8 cellular contexts compared by ENCODE assay signal in genomic region chr17:1487939-1488825, GRCh38. TPM values are rescaled to one million over a fixed set of nuclear protein-coding genes. Genes with fewer than 3 reads are reported as not detected.
A peak's percentile ranks its signal among the peaks of the same experiment; 100 is the strongest.
DNase-seq lines count a peak whose midpoint lies in the region; ATAC-seq and TF ChIP-seq lines count a peak whose summit lies in the region.

No MANE protein-coding gene starts in this region.

- TF ChIP-seq CTCF in HCT116 (IDR thresholded peaks at IDR 0.05 in 2 of 3, conservative IDR thresholded peaks at IDR 0.05 in 1 of 3; ENCODE audit: borderline replicate concordance in 1 of 3, insufficient read depth in 1 of 3, low read depth in 2 of 3, low read length in 2 of 3) = no peak
- TF ChIP-seq CTCF in OCI-LY1 (IDR thresholded peaks at IDR 0.05; ENCODE audit: low read length) = no peak

- no peaks in the 10 kb centered on the region for H3K9me3 ChIP-seq in CD8-positive, alpha-beta memory T cell (ENCODE audit: low read length)
- H3K9me3 ChIP-seq in HCT116 (ENCODE audit: control insufficient read depth in 1 of 2, insufficient read depth in 1 of 2, low read depth in 1 of 2, low read length in 2 of 2) = no peaks in the 10 kb centered on the region
- no peaks in the 10 kb centered on the region for H3K9me3 ChIP-seq in OCI-LY1 (ENCODE audit: low read length)
- H3K9me3 ChIP-seq in mucosa of rectum (ENCODE audit: control insufficient read depth in 2 of 2, low read length in 2 of 2) = no peaks in the 10 kb centered on the region

- no peaks in the 10 kb centered on the region for H3K27me3 ChIP-seq in CD8-positive, alpha-beta memory T cell (ENCODE audit: insufficient read depth, low read length, poor library complexity, severe bottlenecking)
- no peaks in the 10 kb centered on the region for H3K27me3 ChIP-seq in HCT116 (ENCODE audit: insufficient read depth, low read length)
- no peaks in the 10 kb centered on the region for H3K27me3 ChIP-seq in OCI-LY1 (ENCODE audit: insufficient read depth, low read length)
- no peaks in the 10 kb centered on the region for H3K27me3 ChIP-seq in mucosa of rectum (ENCODE audit: control insufficient read depth in 2 of 2, insufficient read depth in 2 of 2, low read length in 2 of 2)

- CTCF ChIA-PET in CD8-positive, alpha-beta memory T cell (lab: Charles Lee) = interaction anchor here (0.8 to 1.8 kb wide), 6 partner anchors 17 to 123 kb away, joined by 3 to 7 read pairs (median 4); partner anchors contain the start of gene INPP5K
- CTCF ChIA-PET in HCT116 (lab: Charles Lee) = interaction anchor here (0.7 to 1.4 kb wide), 4 partner anchors 27 to 161 kb away, joined by 3 to 4 read pairs (median 3); no protein-coding TSS in a partner anchor

- intact Hi-C loops in HCT116 (cut with micrococcal nuclease) = loop anchor here (10.0 kb wide), 1 partner anchor 147 kb away; no protein-coding TSS in a partner anchor

- BruUV-seq in HCT116 (replicated peaks; lab: Mats Ljungman, UMichigan) = TSS peak; percentile 68

- peaks cover 0 to 10% (median 2%) of the 10 kb centered on the region in 3 donors for H3K36me3 Mint-ChIP-seq in CD8-positive, alpha-beta memory T cell

- no peaks in the 10 kb centered on the region for H3F3A ChIP-seq in OCI-LY1 (ENCODE audit: insufficient read depth, low read length)

- no peaks in the 10 kb centered on the region for H3K9me3 Mint-ChIP-seq in CD8-positive, alpha-beta memory T cell

- peak overlapping the region; percentile 80 to 92 (median 84) for H3K4me3 Mint-ChIP-seq in CD8-positive, alpha-beta memory T cell

- TF ChIP-seq POLR2A in HCT116 (IDR thresholded peaks at IDR 0.05; ENCODE audit: borderline replicate concordance, extremely low read depth, insufficient read depth, insufficient read length) = peak; percentile 59

- ATAC-seq in HCT116 = peak; percentile 35
- peak; percentile 56 for ATAC-seq in esophagus mucosa
- no peak for ATAC-seq in GM18520 (IDR thresholded peaks at IDR 0.05; ENCODE audit: unreplicated experiment)

- peaks cover 21 to 55% (median 28%) of the 10 kb centered on the region in 3 donors for H3K4me1 Mint-ChIP-seq in CD8-positive, alpha-beta memory T cell

- H3K4me3 ChIP-seq in CD8-positive, alpha-beta memory T cell (ENCODE audit: low read length) = peak overlapping the region; percentile 47
- H3K4me3 ChIP-seq in HCT116 (replicated peaks in 1 of 2; ENCODE audit: low read depth in 1 of 2, low read length in 2 of 2) = peak overlapping the region; percentile 70 to 71
- peak overlapping the region; percentile 58 for H3K4me3 ChIP-seq in OCI-LY1 (ENCODE audit: low read depth, low read length, poor library complexity, severe bottlenecking)
- peak overlapping the region; percentile 60 to 68 for H3K4me3 ChIP-seq in mucosa of rectum (ENCODE audit: low read length in 2 of 2)

- H4K20me1 ChIP-seq in HCT116 (ENCODE audit: insufficient read depth) (no peaks in the 10 kb centered on the region), OCI-LY1 (ENCODE audit: insufficient read depth, low read length) (no peaks in the 10 kb centered on the region)

- peak overlapping the region; percentile 25 to 88 (median 74) for H3K27ac Mint-ChIP-seq in CD8-positive, alpha-beta memory T cell

- H3K36me3 ChIP-seq in CD8-positive, alpha-beta memory T cell (ENCODE audit: insufficient read depth, low read length) = no peaks in the 10 kb centered on the region
- H3K36me3 ChIP-seq in HCT116 (ENCODE audit: control insufficient read depth in 1 of 2, insufficient read depth in 2 of 2, low read length in 2 of 2) (peaks cover 3 to 7% of the 10 kb centered on the region in 2 experiments; a peak in 2 of 4 replicates), OCI-LY1 (ENCODE audit: insufficient read depth, low read length) (0 out of 2 replicates have a peak, but pooled peaks cover 3% of the 10 kb centered on the region), mucosa of rectum (ENCODE audit: control insufficient read depth in 2 of 2, insufficient read depth in 2 of 2, low read length in 2 of 2) (peaks cover 4 to 7% of the 10 kb centered on the region in 2 donors)

- TF ChIP-seq RAD21 in HCT116 (IDR thresholded peaks at IDR 0.05; ENCODE audit: low read depth) = no peak

- POLR2A ChIA-PET in CD8-positive, alpha-beta memory T cell (lab: Charles Lee) = interaction anchor here (0.6 to 2.2 kb wide), 7 partner anchors 16 to 196 kb away, joined by 3 to 17 read pairs (median 4); partner anchors contain the start of gene INPP5K
- POLR2A ChIA-PET in HCT116 (lab: Charles Lee) = interaction anchor here (0.8 to 2.5 kb wide), 4 partner anchors 11 to 88 kb away, joined by 3 to 14 read pairs (median 6); partner anchors contain the start of genes INPP5K and YWHAE

- H3K79me2 ChIP-seq in HCT116 (ENCODE audit: insufficient read depth, low read length) (peaks cover 53% of the 10 kb centered on the region), OCI-LY1 (ENCODE audit: insufficient read depth, low read length) (no peaks in the 10 kb centered on the region)

- H3K27me3 Mint-ChIP-seq in CD8-positive, alpha-beta memory T cell = peaks cover 0 to 1% of the 10 kb centered on the region in 2 donors

- H3K4me1 ChIP-seq in CD8-positive, alpha-beta memory T cell (ENCODE audit: insufficient read depth, low read length) = peaks cover 42% of the 10 kb centered on the region
- H3K4me1 ChIP-seq in HCT116 (ENCODE audit: control insufficient read depth in 1 of 2, insufficient read depth in 2 of 2, low read length in 2 of 2) (peaks cover 27 to 76% of the 10 kb centered on the region in 2 experiments), OCI-LY1 (ENCODE audit: insufficient read depth, low read length, severe bottlenecking) (peaks cover 58% of the 10 kb centered on the region), mucosa of rectum (ENCODE audit: control insufficient read depth in 2 of 2, insufficient read depth in 2 of 2, low read length in 2 of 2) (peaks cover 42 to 52% of the 10 kb centered on the region in 2 donors)

- peak; percentile 67 to 83 (median 76) for DNase-seq in CD8-positive, alpha-beta memory T cell
- no peak for DNase-seq in HCT116 (ENCODE audit: low read depth, low spot score)
- peak; percentile 61 for DNase-seq in activated T-helper 1 cell treated with Interleukin-2 at 50 U/mL for 16 hours (ENCODE audit: low read depth)
- DNase-seq in stimulated activated CD8-positive, alpha-beta memory T cell treated with anti-CD3 and anti-CD28 coated beads, Interleukin-4, amount 100 ng/mL, for 24 hours (ENCODE audit: low read depth) = peak; percentile 54

- H3K4me2 ChIP-seq in HCT116 (ENCODE audit: low read length) (peak overlapping the region; percentile 99), OCI-LY1 (ENCODE audit: low read length) (peak overlapping the region; percentile 84)

- RAD21 ChIA-PET in HCT116 (lab: Charles Lee; ENCODE audit: low non-redundant PET in 1 of 2, low total read pairs in 2 of 2, uncharacterized antibody in 2 of 2, unreplicated experiment in 2 of 2) = interaction anchor here in 1 of 2 experiments (1.2 to 1.5 kb wide), 3 partner anchors 25 to 34 kb away, joined by 3 to 4 read pairs (median 3); no protein-coding TSS in a partner anchor

- H2AFZ ChIP-seq in HCT116 (ENCODE audit: low read depth, low read length, poor library complexity, severe bottlenecking) (no peak overlapping the region), OCI-LY1 (ENCODE audit: low read length) (no peak overlapping the region)

- H3K27ac ChIP-seq in CD8-positive, alpha-beta memory T cell (ENCODE audit: low read depth, low read length) = peak overlapping the region; percentile 47
- H3K27ac ChIP-seq in HCT116 (ENCODE audit: low read depth, low read length) (peak overlapping the region; percentile 99), OCI-LY1 (ENCODE audit: low read depth, low read length, poor library complexity, severe bottlenecking) (peak overlapping the region; percentile 95), mucosa of rectum (ENCODE audit: low read depth in 2 of 2, low read length in 2 of 2) (peak overlapping the region; percentile 96)

- H3K9me2 ChIP-seq in HCT116 (ENCODE audit: insufficient read depth) = no peaks in the 10 kb centered on the region
- H3K9me2 ChIP-seq in OCI-LY1 (ENCODE audit: low read depth, low read length) = no peaks in the 10 kb centered on the region

- peak overlapping the region; percentile 95 for H3K9ac ChIP-seq in HCT116 (ENCODE audit: low read length)
- peak overlapping the region; percentile 66; the same call in 1 of the 2 replicates for H3K9ac ChIP-seq in OCI-LY1 (ENCODE audit: low read length)
- peak overlapping the region; percentile 75 to 78 for H3K9ac ChIP-seq in mucosa of rectum (ENCODE audit: low read depth in 1 of 2, low read length in 2 of 2)

TF ChIP-seq in HCT116, 20 proteins besides CTCF, POLR2A, EP300 and RAD21:
- TF ChIP-seq EZH2 (IDR thresholded peaks at IDR 0.05) = no peak
- TF ChIP-seq, protein P1, sequence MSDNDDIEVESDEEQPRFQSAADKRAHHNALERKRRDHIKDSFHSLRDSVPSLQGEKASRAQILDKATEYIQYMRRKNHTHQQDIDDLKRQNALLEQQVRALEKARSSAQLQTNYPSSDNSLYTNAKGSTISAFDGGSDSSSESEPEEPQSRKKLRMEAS (IDR thresholded peaks at IDR 0.05) = peak; percentile 45; the same call in 1 of the 2 replicates
- TF ChIP-seq CEBPB (IDR thresholded peaks at IDR 0.05; ENCODE audit: low read depth) = no peak
- no peak; the same call in none of the 2 replicates for TF ChIP-seq SP1 (IDR thresholded peaks at IDR 0.05; ENCODE audit: low read depth)
- TF ChIP-seq JUND (IDR thresholded peaks at IDR 0.05) = no peak
- peak; percentile 55 for TF ChIP-seq SIN3A (IDR thresholded peaks at IDR 0.05; ENCODE audit: low read depth)
- TF ChIP-seq YY1 (IDR thresholded peaks at IDR 0.05; ENCODE audit: extremely low read depth, insufficient replicate concordance, low read depth, low read length) = no peak
- TF ChIP-seq CBX3 (IDR thresholded peaks at IDR 0.05; ENCODE audit: low read depth) = no peak
- TF ChIP-seq EGR1 (IDR thresholded peaks at IDR 0.05; ENCODE audit: low read depth) = peak; percentile 92
- TF ChIP-seq FOSL1 (IDR thresholded peaks at IDR 0.05; ENCODE audit: low read depth) = no peak
- TF ChIP-seq POLR2AphosphoS5 (IDR thresholded peaks at IDR 0.05; ENCODE audit: low read depth, low read length) = peak; percentile 72
- no peak for TF ChIP-seq ZNF274 (IDR thresholded peaks at IDR 0.05; ENCODE audit: low read depth, low read length)
- no peak for TF ChIP-seq ZFX (IDR thresholded peaks at IDR 0.05)
- TF ChIP-seq ELF1 (IDR thresholded peaks at IDR 0.05; ENCODE audit: borderline replicate concordance, low read depth) = no peak

RNA-seq across cellular contexts. Expression of gene MYO1C, which starts 4.3 kb away (rescaled TPM):
- 10 to 100 TPM; 36.6 to 36.9 TPM for total RNA-seq in CD8-positive, alpha-beta memory T cell
- 5.7 TPM for polyA plus RNA-seq in CD8-positive, alpha-beta memory T cell
- total RNA-seq in HCT116 (2021; ENCODE audit: unreplicated experiment) (227 TPM), esophagus mucosa (94.2 TPM)
- polyA plus RNA-seq in HCT116 (2012) = 118 and 151 TPM in 2 replicates

RNA-seq across cellular contexts. Expression of gene INPP5K, which starts 28.2 kb away (rescaled TPM):
- 10 to 100 TPM; 29.5 to 31.9 TPM for total RNA-seq in CD8-positive, alpha-beta memory T cell
- 80.2 TPM for polyA plus RNA-seq in CD8-positive, alpha-beta memory T cell
- 25.6 TPM for total RNA-seq in HCT116 (2021; ENCODE audit: unreplicated experiment)
- 20.6 and 22.2 TPM in 2 replicates for polyA plus RNA-seq in HCT116 (2012)
- total RNA-seq in esophagus mucosa = 21.4 TPM

RNA-seq across cellular contexts. Expression of gene CRK, which starts 32.1 kb away (rescaled TPM):
- total RNA-seq in CD8-positive, alpha-beta memory T cell = 10 to 100 TPM; 25.3 to 28.8 TPM
- polyA plus RNA-seq in CD8-positive, alpha-beta memory T cell = 24.6 TPM
- 55.5 TPM for total RNA-seq in HCT116 (2021; ENCODE audit: unreplicated experiment)
- polyA plus RNA-seq in HCT116 (2012) = 32.2 and 38.8 TPM in 2 replicates
- total RNA-seq in esophagus mucosa = 42.2 TPM

Comparison
In these comparisons a context has a peak if more than half of its experiments do, and no peak if none do; other contexts are left out.
1. H3K27ac ChIP-seq: peak in every context shown above with its lines; median percentile 99 in HCT116; 96 in mucosa of rectum; 95 in OCI-LY1; 47 in CD8-positive, alpha-beta memory T cell.